ENCODE assay signal across 17 cellular contexts in the genomic region with DNA sequence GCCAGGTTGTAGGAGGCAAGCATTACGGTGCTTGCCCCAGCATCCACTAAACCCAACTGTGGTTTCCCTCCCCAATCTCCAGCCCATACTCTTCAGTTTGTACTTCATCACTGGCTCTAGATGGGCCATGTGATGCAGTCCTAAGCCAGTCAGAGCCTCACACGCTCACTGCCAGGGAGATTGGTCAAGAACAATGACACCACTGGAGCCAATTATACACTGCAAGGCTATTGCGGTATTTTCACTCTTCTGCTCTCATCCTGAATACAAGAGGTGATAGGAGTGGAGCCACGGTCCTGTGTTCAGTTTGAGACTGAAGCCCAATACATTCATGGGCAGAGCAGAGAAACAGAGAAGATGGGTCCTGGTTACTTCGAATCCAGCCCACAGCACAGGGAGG.
"Had no signal": no experiment of that assay in that cellular context is flagged by ENCODE, and none has a peak within 500 bp of the region (broad histone marks: within the 10 kb centered on the region; RNA-seq: fewer than 3 reads in every experiment).

No MANE protein-coding gene starts in this region.

- H3K27ac Mint-ChIP-seq: naive B cell; progenitor cell of endocrine pancreas; stimulated activated memory B cell treated with anti-CD40 and anti-IgM and Interleukin-4, amounts not matched to agents 10 μg/mL and 1 μg/mL and 100 μg/mL, for 72 hours; stimulated activated naive CD8-positive, alpha-beta T cell treated with anti-CD3 and anti-CD28 coated beads, Interleukin-15, Interleukin-2, amounts not matched to agents 100 ng/mL and 50 ng/mL, for 24 hours had no signal

- H3K36me3 Mint-ChIP-seq: stimulated activated memory B cell treated with anti-CD40 and anti-IgM and Interleukin-4, amounts not matched to agents 10 μg/mL and 1 μg/mL and 100 μg/mL, for 72 hours had no signal

- H3K4me3 Mint-ChIP-seq: naive B cell; nephron progenitor cell; stimulated activated memory B cell treated with anti-CD40 and anti-IgM and Interleukin-4, amounts not matched to agents 10 μg/mL and 1 μg/mL and 100 μg/mL, for 72 hours; stimulated activated naive CD8-positive, alpha-beta T cell treated with anti-CD3 and anti-CD28 coated beads, Interleukin-15, Interleukin-2, amounts not matched to agents 100 ng/mL and 50 ng/mL, for 24 hours had no signal

- H3K27ac ChIP-seq: cardiac muscle cell, gastrocnemius medialis, ovary, right lobe of liver, tibial nerve had no signal

- DNase-seq: dermis blood vessel endothelial cell; effector CD4-positive, alpha-beta T cell; gastrocnemius medialis; left cardiac atrium; left ventricle myocardium superior; mesendoderm; naive B cell; nephron progenitor cell; ovary; right lobe of liver; stimulated activated CD4-positive, alpha-beta T cell treated with anti-CD3 and anti-CD28 coated beads, Interleukin-4, amount 100 ng/mL, for 24 hours had no signal

- ATAC-seq: gastrocnemius medialis; left cardiac atrium; left ventricle myocardium superior; right lobe of liver; stimulated activated memory B cell treated with anti-CD40 and anti-IgM and Interleukin-4, amounts not matched to agents 10 μg/mL and 1 μg/mL and 100 μg/mL, for 72 hours had no signal

- H3K4me1 Mint-ChIP-seq: naive B cell; stimulated activated memory B cell treated with anti-CD40 and anti-IgM and Interleukin-4, amounts not matched to agents 10 μg/mL and 1 μg/mL and 100 μg/mL, for 72 hours had no signal

- H3K4me3 ChIP-seq: cardiac muscle cell, gastrocnemius medialis, ovary, right lobe of liver, tibial nerve had no signal

- H3K27me3 ChIP-seq: cardiac muscle cell, gastrocnemius medialis, ovary, right lobe of liver, tibial nerve had no signal

- H3K36me3 ChIP-seq: cardiac muscle cell, gastrocnemius medialis, ovary, right lobe of liver, tibial nerve had no signal

- H3K9me3 ChIP-seq: gastrocnemius medialis, ovary, right lobe of liver had no signal

- H3K4me1 ChIP-seq: right lobe of liver had no signal

- FAIRE-seq: keratinocyte had no signal
